ENCODE assay signal across 23 cellular contexts in the genomic region with DNA sequence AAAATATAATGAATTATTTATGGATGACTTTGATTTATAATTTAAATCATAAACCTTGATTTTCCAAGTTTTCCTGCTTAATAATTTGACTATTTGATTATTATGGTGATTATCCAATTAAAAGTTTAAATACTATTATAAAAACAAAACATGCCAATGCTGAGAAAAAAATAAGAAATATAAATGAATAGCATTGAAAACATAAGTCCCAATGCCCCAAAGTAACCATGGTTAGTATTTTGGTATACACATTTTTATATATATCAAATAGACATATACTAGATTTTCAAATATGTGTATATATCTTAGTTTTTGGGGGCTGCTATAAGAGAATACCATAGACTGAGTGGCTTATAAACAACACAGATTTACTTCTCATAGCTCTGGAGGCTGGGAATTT.
"Had no signal": no experiment of that assay in that cellular context is flagged by ENCODE, and none has a peak within 500 bp of the region (broad histone marks: within the 10 kb centered on the region; RNA-seq: fewer than 3 reads in every experiment).

No MANE protein-coding gene starts in this region.

- ATAC-seq: effector memory CD8-positive, alpha-beta T cell; foreskin keratinocyte; gastrocnemius medialis; heart right ventricle; left cardiac atrium; left lung; left ventricle myocardium superior; lower lobe of right lung; mucosa of descending colon had no signal

- H3K27ac ChIP-seq: colonic mucosa, esophagus muscularis mucosa, foreskin keratinocyte, gastrocnemius medialis, heart right ventricle, left lung, lower lobe of right lung had no signal

- H3K36me3 Mint-ChIP-seq: mesothelial cell of epicardium, naive B cell had no signal

- H3K27me3 ChIP-seq: colonic mucosa, esophagus muscularis mucosa, foreskin keratinocyte, gastrocnemius medialis, heart right ventricle, left lung had no signal

- H3K27me3 Mint-ChIP-seq: dendritic cell treated with granulocyte-macrophage colony-stimulating factor and Interleukin-4, amounts not matched to agents 40 ng/mL and 50 ng/mL, for 4 days; effector memory CD8-positive, alpha-beta T cell; naive B cell had no signal

- H3K4me1 Mint-ChIP-seq: endodermal cell, mesothelial cell of epicardium, naive B cell had no signal

- H3K4me3 ChIP-seq: colonic mucosa, esophagus muscularis mucosa, gastrocnemius medialis, heart right ventricle, left lung, lower lobe of right lung, mucosa of descending colon had no signal

- H3K4me1 ChIP-seq: colonic mucosa, esophagus muscularis mucosa, foreskin keratinocyte, gastrocnemius medialis, heart right ventricle, left lung, lower lobe of right lung had no signal

- FAIRE-seq: endothelial cell of umbilical vein had no signal

- H3K4me3 Mint-ChIP-seq: dendritic cell treated with granulocyte-macrophage colony-stimulating factor and Interleukin-4, amounts not matched to agents 40 ng/mL and 50 ng/mL, for 4 days; effector memory CD8-positive, alpha-beta T cell; endodermal cell; mesothelial cell of epicardium; naive B cell had no signal

- DNase-seq: colonic mucosa; cortex of kidney; effector CD8-positive, alpha-beta T cell; effector memory CD8-positive, alpha-beta T cell; endodermal cell; foreskin keratinocyte; gastrocnemius medialis; glutamatergic neuron; head of caudate nucleus; heart right ventricle; hippocampal formation; islet precursor cell; left cardiac atrium; left lung; left ventricle myocardium superior; lower lobe of right lung; mesenchymal stem cell; mucosa of descending colon; naive B cell had no signal

- H3K27ac Mint-ChIP-seq: dendritic cell treated with granulocyte-macrophage colony-stimulating factor and Interleukin-4, amounts not matched to agents 40 ng/mL and 50 ng/mL, for 4 days; effector memory CD8-positive, alpha-beta T cell; endodermal cell; mesothelial cell of epicardium; naive B cell had no signal

- H3K9me3 Mint-ChIP-seq: endodermal cell, mesothelial cell of epicardium had no signal

- H3K36me3 ChIP-seq: colonic mucosa, esophagus muscularis mucosa, gastrocnemius medialis, heart right ventricle, left lung, lower lobe of right lung had no signal

- H3K9me3 ChIP-seq: colonic mucosa, esophagus muscularis mucosa, gastrocnemius medialis, left lung, lower lobe of right lung, mucosa of descending colon had no signal
